ENCODE assay signal across 1 cellular context in the genomic region with DNA sequence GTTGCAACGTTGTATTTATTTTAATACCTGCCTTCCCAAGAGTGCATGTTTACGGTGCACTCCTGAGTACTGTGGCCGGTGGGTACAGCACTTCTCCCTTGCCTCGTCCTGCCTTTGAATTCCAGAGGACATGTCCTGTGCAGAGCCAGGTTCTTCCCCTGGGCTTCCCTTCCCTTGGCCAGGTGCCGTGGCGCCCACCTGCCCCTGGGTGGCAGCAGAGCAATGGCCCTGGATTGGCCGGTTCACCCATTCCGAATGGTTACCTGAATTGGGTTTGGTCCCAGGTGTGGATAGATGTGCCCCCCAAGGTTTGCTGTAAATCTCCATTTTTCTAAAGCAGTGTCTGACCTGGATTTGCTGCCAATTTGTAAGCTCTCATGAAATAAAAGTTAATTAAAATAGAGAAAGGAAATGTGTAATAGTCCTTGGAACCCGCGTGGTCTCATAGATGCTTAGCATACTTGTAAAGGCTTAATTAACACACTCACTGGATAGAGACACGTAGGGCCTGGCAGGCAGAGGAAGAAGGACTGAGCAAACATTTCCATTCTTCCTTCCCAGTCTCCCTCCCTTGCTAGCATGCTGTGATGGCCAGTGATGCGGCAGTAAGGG.
TF ChIP-seq lines count a peak whose summit lies in the region.

No MANE protein-coding gene starts in this region.

TF ChIP-seq in K562, 482 proteins besides CTCF, POLR2A, EP300 and RAD21:
- TF ChIP-seq CREM (IDR thresholded peaks at IDR 0.05; ENCODE audit: low read depth) (no peak), TCF7L2 (IDR thresholded peaks at IDR 0.05; ENCODE audit: low read depth, low read length) (no peak), HBP1 (CRISPR knock-in tag; IDR thresholded peaks at IDR 0.05) (no peak), PHF21A (IDR thresholded peaks at IDR 0.05; ENCODE audit: borderline replicate concordance, low read depth) (no peak), SIRT6 (IDR thresholded peaks at IDR 0.05; ENCODE audit: low read depth, low read length) (no peak), RFX1 (IDR thresholded peaks at IDR 0.05) (no peak), GTF2E2 (tag; IDR thresholded peaks at IDR 0.05) (no peak), TAF15 (IDR thresholded peaks at IDR 0.05; ENCODE audit: low read depth, low read length) (no peak), ZC3H4 (CRISPR knock-in tag; IDR thresholded peaks at IDR 0.05; ENCODE audit: borderline replicate concordance) (no peak), HES1 (IDR thresholded peaks at IDR 0.05; ENCODE audit: low read depth) (no peak), ZNF134 (CRISPR knock-in tag; conservative IDR thresholded peaks at IDR 0.05) (no peak), KLF1 (tag; IDR thresholded peaks at IDR 0.05) (no peak), ELK3 (CRISPR knock-in tag; IDR thresholded peaks at IDR 0.05) (no peak), NFXL1 (CRISPR knock-in tag; IDR thresholded peaks at IDR 0.05) (no peak), E2F6 (IDR thresholded peaks at IDR 0.05; ENCODE audit: borderline replicate concordance in 1 of 2, extremely low read depth in 1 of 2, insufficient read depth in 1 of 2, insufficient read length in 1 of 2, low read depth in 1 of 2, low read length in 1 of 2, poor library complexity in 1 of 2, severe bottlenecking in 1 of 2) (no peak), SETDB1 (IDR thresholded peaks at IDR 0.05; ENCODE audit: low read length) (no peak), HNRNPH1 (optimal IDR thresholded peaks at IDR 0.05; ENCODE audit: low read depth, low read length) (no peak), ZKSCAN1 (IDR thresholded peaks at IDR 0.05; ENCODE audit: low read depth, low read length) (no peak)
